1 cellular context compared by ENCODE assay signal in the genomic region with DNA sequence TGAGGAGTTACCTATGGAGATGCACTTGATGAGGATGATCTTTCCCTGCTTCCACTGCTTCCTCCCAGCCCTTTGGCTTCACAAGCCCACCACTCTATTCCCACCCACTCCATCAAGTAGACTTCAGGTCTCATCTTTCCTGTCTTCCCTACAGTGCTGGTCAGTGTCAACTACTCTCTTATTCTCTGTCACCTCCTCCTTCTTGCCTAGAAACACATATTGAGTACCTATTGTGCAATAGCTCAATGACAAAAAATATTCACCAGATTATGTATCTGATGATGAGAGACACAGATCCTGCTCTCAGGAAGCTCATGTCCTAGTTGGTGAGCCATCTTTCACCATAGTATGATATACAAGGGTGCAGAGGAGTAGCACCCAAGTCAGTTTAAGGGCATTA.
TF ChIP-seq lines count a peak whose summit lies in the region.

No MANE protein-coding gene starts in this region.

TF ChIP-seq in A549, 52 proteins besides CTCF, POLR2A, EP300 and RAD21 (continued from another document):
- TF ChIP-seq CEBPB (IDR thresholded peaks at IDR 0.05) (peak; percentile 16 to 51; a peak in 2 of 4 replicates), POLR2AphosphoS2 (conservative IDR thresholded peaks at IDR 0.05; ENCODE audit: low read length) (no peak)
